Comparison of ENCODE assay signal across 1 cellular context in genomic region chr19:1260749-1261511, GRCh38.
A peak's percentile ranks its signal among the peaks of the same experiment; 100 is the strongest.
TF ChIP-seq lines count a peak whose summit lies in the region.

No MANE protein-coding gene starts in this region.

TF ChIP-seq in HepG2, 621 proteins besides CTCF, POLR2A, EP300 and RAD21 (continued from another document and continues in another):
- no peak for TF ChIP-seq HNF1A (IDR thresholded peaks at IDR 0.05; ENCODE audit: low read depth)
- no peak; the same call in 1 of the 2 replicates for TF ChIP-seq HNF1A (CRISPR knock-in tag; IDR thresholded peaks at IDR 0.05; ENCODE audit: borderline replicate concordance)
- TF ChIP-seq ZNF451 (CRISPR knock-in tag; IDR thresholded peaks at IDR 0.05): no peak
- no peak for TF ChIP-seq ZSCAN21 (CRISPR knock-in tag; IDR thresholded peaks at IDR 0.05; ENCODE audit: borderline replicate concordance)
- no peak for TF ChIP-seq ZBTB3 (CRISPR knock-in tag; IDR thresholded peaks at IDR 0.05; ENCODE audit: borderline replicate concordance, low read depth)
- TF ChIP-seq FIP1L1 (IDR thresholded peaks at IDR 0.05; ENCODE audit: borderline replicate concordance, insufficient read depth, low read depth, low read length): no peak
- no peak for TF ChIP-seq ZNF615 (CRISPR knock-in tag; IDR thresholded peaks at IDR 0.05; ENCODE audit: borderline replicate concordance)
- TF ChIP-seq HMGA1 (CRISPR knock-in tag; conservative IDR thresholded peaks at IDR 0.05): no peak
- TF ChIP-seq NKX3-1 (CRISPR knock-in tag; IDR thresholded peaks at IDR 0.05): no peak
- 0 out of 2 replicates have a peak, but pooled peaks have one; percentile 27 for TF ChIP-seq ZNF746 (CRISPR knock-in tag; IDR thresholded peaks at IDR 0.05)
- TF ChIP-seq ZNF253 (CRISPR knock-in tag; IDR thresholded peaks at IDR 0.05; ENCODE audit: borderline replicate concordance): no peak; the same call in 1 of the 2 replicates
- TF ChIP-seq MXD1 (CRISPR knock-in tag; IDR thresholded peaks at IDR 0.05): no peak; the same call in 1 of the 2 replicates
- TF ChIP-seq ZSCAN12 (CRISPR knock-in tag; IDR thresholded peaks at IDR 0.05): no peak
- TF ChIP-seq HOXA3 (CRISPR knock-in tag; IDR thresholded peaks at IDR 0.05): peak; percentile 73
- no peak for TF ChIP-seq NR2F6 (IDR thresholded peaks at IDR 0.05)
- TF ChIP-seq NR2F6 (CRISPR knock-in tag; IDR thresholded peaks at IDR 0.05): 0 out of 2 replicates have a peak, but pooled peaks have one; percentile 3
- TF ChIP-seq RORA (CRISPR knock-in tag; IDR thresholded peaks at IDR 0.05): no peak
- TF ChIP-seq PLRG1 (conservative IDR thresholded peaks at IDR 0.05): no peak
- no peak for TF ChIP-seq MTA3 (CRISPR knock-in tag; IDR thresholded peaks at IDR 0.05)
- TF ChIP-seq SRSF4 (IDR thresholded peaks at IDR 0.05; ENCODE audit: low read depth, low read length, poor library complexity, severe bottlenecking): no peak
- TF ChIP-seq SAFB2 (CRISPR knock-in tag; IDR thresholded peaks at IDR 0.05; ENCODE audit: borderline replicate concordance, low read depth): no peak
- no peak for TF ChIP-seq ZBTB37 (CRISPR knock-in tag; IDR thresholded peaks at IDR 0.05)
- TF ChIP-seq ZNF276 (CRISPR knock-in tag; IDR thresholded peaks at IDR 0.05; ENCODE audit: low read depth): peak; percentile 62; the same call in 1 of the 2 replicates
- no peak for TF ChIP-seq SOX6 (IDR thresholded peaks at IDR 0.05)
- peak; percentile 28; the same call in 1 of the 2 replicates for TF ChIP-seq SOX6 (CRISPR knock-in tag; IDR thresholded peaks at IDR 0.05)
- TF ChIP-seq SP2 (CRISPR knock-in tag; IDR thresholded peaks at IDR 0.05): peak; percentile 97
- TF ChIP-seq ZBTB34 (CRISPR knock-in tag; IDR thresholded peaks at IDR 0.05): no peak
- no peak for TF ChIP-seq ARID5B (CRISPR knock-in tag; IDR thresholded peaks at IDR 0.05)
- TF ChIP-seq NFE2 (CRISPR knock-in tag; IDR thresholded peaks at IDR 0.05): no peak
- no peak for TF ChIP-seq POLR2G (IDR thresholded peaks at IDR 0.05; ENCODE audit: low read depth, low read length)
- no peak for TF ChIP-seq PAF1 (CRISPR knock-in tag; IDR thresholded peaks at IDR 0.05)
- TF ChIP-seq SRF (IDR thresholded peaks at IDR 0.05; ENCODE audit: low read depth, low read length): no peak
- TF ChIP-seq ZSCAN30 (CRISPR knock-in tag; IDR thresholded peaks at IDR 0.05): no peak
- peak; percentile 55; the same call in 1 of the 2 replicates for TF ChIP-seq JUN (CRISPR knock-in tag; IDR thresholded peaks at IDR 0.05)
- TF ChIP-seq ZFY (CRISPR knock-in tag; IDR thresholded peaks at IDR 0.05): no peak
- TF ChIP-seq ATF6 (CRISPR knock-in tag; conservative IDR thresholded peaks at IDR 0.05): no peak
- TF ChIP-seq MEIS1 (CRISPR knock-in tag; IDR thresholded peaks at IDR 0.05; ENCODE audit: borderline replicate concordance): peak; percentile 59; the same call in 1 of the 2 replicates
- no peak for TF ChIP-seq FOXK1 (CRISPR knock-in tag; IDR thresholded peaks at IDR 0.05; ENCODE audit: borderline replicate concordance, low read depth)
- TF ChIP-seq ZNF724P (CRISPR knock-in tag; IDR thresholded peaks at IDR 0.05; ENCODE audit: borderline replicate concordance): no peak; the same call in 1 of the 2 replicates
- TF ChIP-seq IRX3 (CRISPR knock-in tag; IDR thresholded peaks at IDR 0.05; ENCODE audit: borderline replicate concordance, low read depth): no peak
- TF ChIP-seq POGZ (CRISPR knock-in tag; IDR thresholded peaks at IDR 0.05): no peak; the same call in 1 of the 2 replicates
- peak; percentile 55 for TF ChIP-seq MNT (IDR thresholded peaks at IDR 0.05)
- no peak for TF ChIP-seq ZNF432 (CRISPR knock-in tag; IDR thresholded peaks at IDR 0.05; ENCODE audit: borderline replicate concordance)
- 0 out of 2 replicates have a peak, but pooled peaks have one; percentile 55 for TF ChIP-seq BORCS8-MEF2B (CRISPR knock-in tag; IDR thresholded peaks at IDR 0.05)
- TF ChIP-seq KLF12 (CRISPR knock-in tag; IDR thresholded peaks at IDR 0.05; ENCODE audit: borderline replicate concordance): no peak
- TF ChIP-seq FOSL1 (CRISPR knock-in tag; IDR thresholded peaks at IDR 0.05; ENCODE audit: borderline replicate concordance): no peak
